Comparison of ENCODE assay signal across 31 cellular contexts in the genomic region with DNA sequence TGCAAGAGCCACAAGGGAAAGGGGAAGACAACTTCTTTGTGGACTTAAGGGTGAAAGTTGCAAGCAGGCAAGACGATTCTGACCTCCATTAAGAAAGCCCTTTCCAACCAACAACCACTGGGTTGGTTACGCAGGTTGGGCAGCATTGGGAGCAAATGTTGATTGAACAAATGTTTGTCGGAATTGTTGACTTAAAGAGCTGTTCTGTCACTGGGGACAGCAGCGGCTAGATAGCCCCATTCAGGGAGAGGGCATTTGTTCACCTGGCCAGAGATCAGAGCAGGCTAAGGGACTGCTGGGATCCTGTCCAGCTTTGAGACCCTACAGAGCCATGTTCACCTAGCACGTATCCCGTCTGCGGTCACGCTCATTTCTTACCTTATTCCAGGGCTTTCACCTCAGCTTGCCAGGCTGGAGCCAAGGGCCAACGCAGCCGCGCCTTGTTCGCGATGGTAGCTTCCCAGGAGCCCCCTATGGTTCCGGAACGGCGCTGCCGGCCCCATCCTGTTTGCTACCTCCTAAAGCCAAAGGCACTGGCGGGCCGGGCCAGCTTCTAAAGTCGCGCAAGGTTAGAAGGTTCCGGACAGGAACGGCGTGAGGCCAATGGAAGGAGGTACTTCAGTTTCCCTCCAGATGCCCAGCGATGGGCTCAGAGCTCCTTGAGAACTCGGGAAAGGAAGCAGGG. TPM values are rescaled to one million over a fixed set of nuclear protein-coding genes. Genes with fewer than 3 reads are reported as not detected.
A peak's percentile ranks its signal among the peaks of the same experiment; 100 is the strongest.
DNase-seq lines count a peak whose midpoint lies in the region; FAIRE-seq and TF ChIP-seq lines count a peak whose summit lies in the region.
"Had no signal": no experiment of that assay in that cellular context is flagged by ENCODE, and none has a peak within 500 bp of the region (broad histone marks: within the 10 kb centered on the region; RNA-seq: fewer than 3 reads in every experiment).

No MANE protein-coding gene starts in this region.

- no peaks in the 10 kb centered on the region for H3K36me3 Mint-ChIP-seq in activated naive CD4-positive, alpha-beta T cell treated with anti-CD3 and anti-CD28 coated beads, Interleukin-2, amount 10 ng/mL, durations not matched to agents 7 days and 5 days
- H3K36me3 Mint-ChIP-seq: natural killer cell had no signal

- CTCF ChIA-PET in OCI-LY7 (lab: Charles Lee; ENCODE audit: unreplicated experiment), result no interaction called here
- CTCF ChIA-PET in activated naive CD4-positive, alpha-beta T cell treated with anti-CD3 and anti-CD28 coated beads, Interleukin-2, amount 10 ng/mL, durations not matched to agents 7 days and 5 days (lab: Charles Lee), result no interaction called here

- no peaks in the 10 kb centered on the region for H3K79me2 ChIP-seq in OCI-LY7 (ENCODE audit: insufficient read depth, low read depth, low read length)

- TF ChIP-seq CTCF in OCI-LY7 (conservative IDR thresholded peaks at IDR 0.05; ENCODE audit: low read length), result no peak
- no peak for TF ChIP-seq CTCF in D721Med (IDR thresholded peaks at IDR 0.05; ENCODE audit: insufficient read depth, missing control alignments)

- H3K4me1 Mint-ChIP-seq in activated naive CD4-positive, alpha-beta T cell treated with anti-CD3 and anti-CD28 coated beads, Interleukin-2, amount 10 ng/mL, durations not matched to agents 7 days and 5 days, result peaks cover 5% of the 10 kb centered on the region

- H3K36me3 ChIP-seq in BLaER1, result no peaks in the 10 kb centered on the region
- no peaks in the 10 kb centered on the region for H3K36me3 ChIP-seq in OCI-LY7 (ENCODE audit: insufficient read depth, low read length)
- H3K36me3 ChIP-seq: adrenal gland, esophagus squamous epithelium, heart left ventricle, tibial nerve had no signal

- H4K20me1 ChIP-seq in BLaER1, result peaks cover 4% of the 10 kb centered on the region; the same call in 1 of the 2 replicates
- H4K20me1 ChIP-seq in OCI-LY7 (ENCODE audit: insufficient read depth, low read length), result no peaks in the 10 kb centered on the region

- H3K27me3 Mint-ChIP-seq in activated naive CD4-positive, alpha-beta T cell treated with anti-CD3 and anti-CD28 coated beads, Interleukin-2, amount 10 ng/mL, durations not matched to agents 7 days and 5 days, result peaks cover 5% of the 10 kb centered on the region

- BruUV-seq in OCI-LY7 (replicated peaks; lab: Mats Ljungman, UMichigan), result no TSS peak

- DNase-seq in GM18507 (ENCODE audit: extremely low spot score, insufficient read length, low read depth) (no peak), OCI-LY7 (ENCODE audit: low spot score) (no peak), iPS-NIHi11 (ENCODE audit: low spot score) (peak; percentile 2), hypothalamus (lab: John Stamatoyannopoulos, UW) (no peak), T1000 (lab: John Stamatoyannopoulos, UW) (no peak), D721Med (ENCODE audit: insufficient read length, low spot score) (no peak)
- DNase-seq in activated naive CD4-positive, alpha-beta T cell treated with anti-CD3 and anti-CD28 coated beads, Interleukin-2, amount 10 ng/mL, durations not matched to agents 7 days and 5 days, result no peak
- DNase-seq: activated CD8-positive, alpha-beta memory T cell treated with anti-CD3 and anti-CD28 coated beads, Interleukin-2, amount 50 U/mL, for 48 hours; activated CD8-positive, alpha-beta T cell treated with anti-CD3 and anti-CD28 coated beads for 36 hours; activated naive CD4-positive, alpha-beta T cell treated with anti-CD3 and anti-CD28 coated beads for 36 hours; adrenal gland; DMS153; esophagus squamous epithelium; foreskin keratinocyte; GDM1; heart left ventricle; natural killer cell; NCI-H1694; NCI-H446; NCI-H748 treated with DMSO at 0.1 percent for 48 hours; occipital lobe; psoas muscle; stimulated activated CD4-positive, alpha-beta T cell treated with anti-CD3 and anti-CD28 coated beads, Interleukin-4, amount 100 ng/mL, for 1 hour had no signal

- H3K27ac ChIP-seq in BLaER1 (peak overlapping the region; percentile 79), OCI-LY7 (ENCODE audit: low read depth, low read length, poor library complexity, severe bottlenecking) (peak overlapping the region; percentile 94)
- H3K27ac ChIP-seq: A549, adrenal gland, esophagus squamous epithelium, foreskin keratinocyte, heart left ventricle, psoas muscle, tibial nerve had no signal

- H3K9me3 ChIP-seq in BLaER1 (no peaks in the 10 kb centered on the region), OCI-LY7 (ENCODE audit: low read length) (no peaks in the 10 kb centered on the region)
- H3K9me3 ChIP-seq: A549, adrenal gland, esophagus squamous epithelium, heart left ventricle, psoas muscle, tibial nerve had no signal

- no peak overlapping the region for H3K4me3 Mint-ChIP-seq in activated naive CD4-positive, alpha-beta T cell treated with anti-CD3 and anti-CD28 coated beads, Interleukin-2, amount 10 ng/mL, durations not matched to agents 7 days and 5 days
- H3K4me3 Mint-ChIP-seq: activated CD8-positive, alpha-beta T cell treated with anti-CD3 and anti-CD28 coated beads for 36 hours; activated naive CD4-positive, alpha-beta T cell treated with anti-CD3 and anti-CD28 coated beads for 36 hours; natural killer cell had no signal

- H3K27me3 ChIP-seq in BLaER1, result peaks cover 72% of the 10 kb centered on the region
- H3K27me3 ChIP-seq: esophagus squamous epithelium, foreskin keratinocyte had no signal

- H3K4me3 ChIP-seq in BLaER1, result no peak overlapping the region
- peak overlapping the region; percentile 63 for H3K4me3 ChIP-seq in OCI-LY7 (ENCODE audit: low read depth, low read length, poor library complexity, severe bottlenecking)
- H3K4me3 ChIP-seq: A549, adrenal gland, esophagus squamous epithelium, lung, psoas muscle, tibial nerve had no signal

- peak; percentile 39 for FAIRE-seq in GM18507 (lab: Jason Lieb, UNC)
- no peak for FAIRE-seq in D721Med (lab: Jason Lieb, UNC)
- FAIRE-seq: H54 had no signal

- H3K9ac ChIP-seq in BLaER1, result peak overlapping the region; percentile 43

- H3K4me2 ChIP-seq in BLaER1 (peak overlapping the region; percentile 67), OCI-LY7 (ENCODE audit: low read length) (peak overlapping the region; percentile 67)
- H3K4me2 ChIP-seq: A549 had no signal

- peaks cover 44% of the 10 kb centered on the region for H3K4me1 ChIP-seq in BLaER1
- peaks cover 51% of the 10 kb centered on the region for H3K4me1 ChIP-seq in OCI-LY7 (ENCODE audit: insufficient read depth, low read length, poor library complexity, severe bottlenecking)
- H3K4me1 ChIP-seq: A549, adrenal gland, esophagus squamous epithelium, foreskin keratinocyte, heart left ventricle, psoas muscle, tibial nerve had no signal

- H2AFZ ChIP-seq in OCI-LY7 (ENCODE audit: low read length), result peak overlapping the region; percentile 75; the same call in 1 of the 2 replicates

- no peaks in the 10 kb centered on the region for H3K9me3 Mint-ChIP-seq in activated naive CD4-positive, alpha-beta T cell treated with anti-CD3 and anti-CD28 coated beads, Interleukin-2, amount 10 ng/mL, durations not matched to agents 7 days and 5 days
- H3K9me3 Mint-ChIP-seq: activated CD8-positive, alpha-beta T cell treated with anti-CD3 and anti-CD28 coated beads for 36 hours; activated naive CD4-positive, alpha-beta T cell treated with anti-CD3 and anti-CD28 coated beads for 36 hours; natural killer cell had no signal

- no peak overlapping the region for H3K27ac Mint-ChIP-seq in activated naive CD4-positive, alpha-beta T cell treated with anti-CD3 and anti-CD28 coated beads, Interleukin-2, amount 10 ng/mL, durations not matched to agents 7 days and 5 days
- H3K27ac Mint-ChIP-seq: activated CD8-positive, alpha-beta T cell treated with anti-CD3 and anti-CD28 coated beads for 36 hours; activated naive CD4-positive, alpha-beta T cell treated with anti-CD3 and anti-CD28 coated beads for 36 hours; natural killer cell had no signal

- no peaks in the 10 kb centered on the region for H3K9me2 ChIP-seq in OCI-LY7 (ENCODE audit: insufficient read depth, low read length)

- intact Hi-C loops in OCI-LY7 (cut with micrococcal nuclease; ENCODE audit: unreplicated experiment), result loop anchor here (2.0 to 5.0 kb wide), 2 partner anchors 163 to 378 kb away; partner anchors contain the start of gene ATP11C

- POLR2A ChIA-PET in OCI-LY7 (lab: Charles Lee), result interaction anchor here (0.7 to 1.2 kb wide), 4 partner anchors 11 to 903 kb away, joined by 3 to 7 read pairs (median 4); no protein-coding TSS in a partner anchor

RNA-seq across cellular contexts. Expression of gene F9, which starts 24.6 kb away (rescaled TPM):
- total RNA-seq in OCI-LY7 (2014; rRNA removed; shearing (Covaris generic)), result not detected in 2 replicates
- total RNA-seq in OCI-LY7 (2022), result not detected in 2 replicates
- total RNA-seq: activated CD8-positive, alpha-beta T cell treated with anti-CD3 and anti-CD28 coated beads for 36 hours; activated naive CD4-positive, alpha-beta T cell treated with anti-CD3 and anti-CD28 coated beads for 36 hours; dermis microvascular lymphatic vessel endothelial cell; esophagus squamous epithelium; foreskin keratinocyte; heart left ventricle; mononuclear cell; natural killer cell; occipital lobe; psoas muscle; T-helper 1 cell treated with Interleukin-12 subunit alpha and Interleukin-12 subunit beta and Interleukin-4 antibody, amounts not matched to agents 30 ng/mL and 1 ng/mL, for 36 hours; tibial nerve had no signal
